ENCODE assay signal across 8 cellular contexts in the genomic region with DNA sequence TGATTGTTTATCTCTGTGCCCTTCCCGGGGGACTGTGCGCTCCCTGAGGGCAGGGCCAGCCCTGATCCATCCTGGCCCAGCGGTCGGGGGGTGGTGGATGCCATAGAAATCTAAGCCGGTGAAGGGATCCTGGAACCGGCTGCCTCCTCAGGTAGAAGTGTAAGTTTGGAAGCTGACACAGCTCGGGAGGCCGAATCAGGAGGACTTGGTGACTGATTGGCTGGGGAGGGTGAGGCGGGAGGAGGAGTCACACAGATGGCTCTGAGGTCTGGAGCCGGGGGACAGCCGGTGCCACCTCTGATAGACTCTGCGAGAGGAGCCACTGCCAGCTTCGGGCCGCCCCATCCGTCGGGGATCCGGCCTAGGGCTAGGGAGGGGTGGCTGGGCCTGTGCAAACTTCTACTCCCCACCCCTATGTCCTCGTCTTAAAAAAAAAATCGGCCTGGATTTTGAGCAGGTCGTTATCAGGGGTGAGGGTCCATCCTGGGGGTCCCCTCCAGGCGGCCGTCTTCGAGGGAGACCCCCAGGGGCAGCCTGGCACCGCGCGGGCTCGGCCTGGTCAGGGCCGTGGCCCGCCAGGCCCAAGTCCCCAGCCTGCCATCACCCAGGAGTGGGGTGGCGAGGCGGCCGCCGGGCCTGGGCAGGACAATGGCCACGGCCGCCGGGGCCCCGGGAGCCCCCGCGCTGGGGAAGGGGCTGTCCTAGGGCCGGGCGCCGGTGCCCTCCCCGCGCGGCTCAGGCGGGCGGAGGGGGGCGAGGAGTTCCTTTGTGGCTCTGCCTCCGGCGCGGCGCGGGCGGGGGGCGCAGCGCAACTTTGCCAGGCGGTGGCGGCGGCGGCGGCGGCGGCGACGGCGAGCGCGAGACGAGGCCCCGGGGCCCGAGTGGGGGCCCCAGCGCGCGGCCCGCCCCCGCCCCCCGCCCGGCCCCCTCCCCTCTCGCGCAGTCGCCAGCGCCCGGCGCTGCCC. TPM values are rescaled to one million over a fixed set of nuclear protein-coding genes. Genes with fewer than 3 reads are reported as not detected.
DNase-seq lines count a peak whose midpoint lies in the region; ATAC-seq lines count a peak whose summit lies in the region.

No MANE protein-coding gene starts in this region.

- H3K36me3 Mint-ChIP-seq in activated T-cell treated with anti-CD3 and anti-CD28 coated beads, Interleukin-2, amount 50 U/mL, for 72 hours (ENCODE audit: insufficient read depth in 2 of 2), result peaks cover 4% of the 10 kb centered on the region in 2 donors

- peaks cover 12 to 31% of the 10 kb centered on the region in 2 donors for H3K4me1 ChIP-seq in muscle layer of duodenum (ENCODE audit: control insufficient read depth in 1 of 2, insufficient read depth in 2 of 2, low read length in 2 of 2)

- DNase-seq in Daoy (ENCODE audit: low read depth) (peak; percentile 74), NOMO-1 (lab: John Stamatoyannopoulos, UW; ENCODE audit: unreplicated experiment in 2 of 2) (peak; percentile 72 to 79), fibroblast of gingiva (ENCODE audit: low read depth) (peak; percentile 54), NCI-H187 treated with DMSO at 0.1 percent for 48 hours (lab: John Stamatoyannopoulos, UW) (no peak)
- DNase-seq in activated T-cell treated with anti-CD3 and anti-CD28 coated beads, Interleukin-2, amount 50 U/mL, for 72 hours, result peak; percentile 64 to 68
- peak; percentile 38 to 74 for DNase-seq in stimulated activated naive CD8-positive, alpha-beta T cell treated with anti-CD3 and anti-CD28 coated beads, Interleukin-15, amount 100 ng/mL, for 72 hours

- no peaks in the 10 kb centered on the region for H3K9me3 ChIP-seq in muscle layer of duodenum (ENCODE audit: control insufficient read depth in 1 of 2, low read length in 2 of 2)

- H3K27ac Mint-ChIP-seq in activated T-cell treated with anti-CD3 and anti-CD28 coated beads, Interleukin-2, amount 50 U/mL, for 72 hours, result no peak overlapping the region
- H3K27ac Mint-ChIP-seq in stimulated activated naive CD8-positive, alpha-beta T cell treated with anti-CD3 and anti-CD28 coated beads, Interleukin-15, amount 100 ng/mL, for 72 hours, result peak overlapping the region in 1 of 2 donors; percentile 29

- H3K36me3 ChIP-seq in muscle layer of duodenum (ENCODE audit: control insufficient read depth in 1 of 2, insufficient read depth in 2 of 2, low read length in 2 of 2), result no peaks in the 10 kb centered on the region

- H3K27me3 ChIP-seq in muscle layer of duodenum (ENCODE audit: low read depth, low read length), result no peaks in the 10 kb centered on the region

- peaks cover 0 to 2% of the 10 kb centered on the region in 2 donors for H3K9me3 Mint-ChIP-seq in activated T-cell treated with anti-CD3 and anti-CD28 coated beads, Interleukin-2, amount 50 U/mL, for 72 hours
- H3K9me3 Mint-ChIP-seq in stimulated activated naive CD8-positive, alpha-beta T cell treated with anti-CD3 and anti-CD28 coated beads, Interleukin-15, amount 100 ng/mL, for 72 hours, result no peaks in the 10 kb centered on the region

- peak; percentile 35 for ATAC-seq in HG02759 (IDR thresholded peaks at IDR 0.05; ENCODE audit: unreplicated experiment)
- ATAC-seq in activated T-cell treated with anti-CD3 and anti-CD28 coated beads, Interleukin-2, amount 50 U/mL, for 72 hours (replicated peaks in 1 of 2), result peak; percentile 55 to 62
- ATAC-seq in stimulated activated naive CD8-positive, alpha-beta T cell treated with anti-CD3 and anti-CD28 coated beads, Interleukin-15, amount 100 ng/mL, for 72 hours, result peak; percentile 77

- no peaks in the 10 kb centered on the region for H3K27me3 Mint-ChIP-seq in activated T-cell treated with anti-CD3 and anti-CD28 coated beads, Interleukin-2, amount 50 U/mL, for 72 hours (ENCODE audit: low read depth)
- peaks cover 5% of the 10 kb centered on the region for H3K27me3 Mint-ChIP-seq in stimulated activated naive CD8-positive, alpha-beta T cell treated with anti-CD3 and anti-CD28 coated beads, Interleukin-15, amount 100 ng/mL, for 72 hours

- H3K27ac ChIP-seq in muscle layer of duodenum (ENCODE audit: low read length), result peak overlapping the region; percentile 67

- H3K4me3 Mint-ChIP-seq in activated T-cell treated with anti-CD3 and anti-CD28 coated beads, Interleukin-2, amount 50 U/mL, for 72 hours, result peak overlapping the region; percentile 62
- H3K4me3 Mint-ChIP-seq in stimulated activated naive CD8-positive, alpha-beta T cell treated with anti-CD3 and anti-CD28 coated beads, Interleukin-15, amount 100 ng/mL, for 72 hours, result peak overlapping the region; percentile 62 to 65

- H3K4me1 Mint-ChIP-seq in activated T-cell treated with anti-CD3 and anti-CD28 coated beads, Interleukin-2, amount 50 U/mL, for 72 hours (ENCODE audit: low read depth), result peaks cover 33% of the 10 kb centered on the region
- H3K4me1 Mint-ChIP-seq in stimulated activated naive CD8-positive, alpha-beta T cell treated with anti-CD3 and anti-CD28 coated beads, Interleukin-15, amount 100 ng/mL, for 72 hours, result peaks cover 35% of the 10 kb centered on the region

- H3K4me3 ChIP-seq in muscle layer of duodenum (ENCODE audit: low read depth in 1 of 2, low read length in 2 of 2), result peak overlapping the region; percentile 33 to 63

RNA-seq across cellular contexts. Expression of a gene that starts 0.7 kb away (rescaled TPM):
- total RNA-seq in Daoy (2014; rRNA removed; shearing (Covaris generic)), result 6.5 and 14.6 TPM in 2 replicates
- 10 to 100 TPM; 16.9 to 23.9 TPM for total RNA-seq in activated T-cell treated with anti-CD3 and anti-CD28 coated beads, Interleukin-2, amount 50 U/mL, for 72 hours
